In genomic region chr4:42396361-42397255, GRCh38 we compare ENCODE assay signal across 8 cellular contexts. TPM values are rescaled to one million over a fixed set of nuclear protein-coding genes. Genes with fewer than 3 reads are reported as not detected.
A peak's percentile ranks its signal among the peaks of the same experiment; 100 is the strongest.
DNase-seq lines count a peak whose midpoint lies in the region; ATAC-seq and TF ChIP-seq lines count a peak whose summit lies in the region.

No MANE protein-coding gene starts in this region.

- H3K4me1 ChIP-seq in BE2C (peaks cover 12% of the 10 kb centered on the region), GM23338 (ENCODE audit: insufficient read depth) (peaks cover 39% of the 10 kb centered on the region), muscle layer of colon (ENCODE audit: insufficient read depth, low read length) (peaks cover 7% of the 10 kb centered on the region)

- no peaks in the 10 kb centered on the region for H3K9me3 ChIP-seq in BE2C
- no peaks in the 10 kb centered on the region for H3K9me3 ChIP-seq in muscle layer of colon (ENCODE audit: low read length)

- peak overlapping the region; percentile 88 for H3K4me2 ChIP-seq in GM23338

- TF ChIP-seq CTCF in BE2C (IDR thresholded peaks at IDR 0.05; ENCODE audit: low read depth, low read length) = no peak
- TF ChIP-seq CTCF in GM23338 (conservative IDR thresholded peaks at IDR 0.05; ENCODE audit: low read depth in 2 of 2) = no peak
- no peak for TF ChIP-seq CTCF in brain (conservative IDR thresholded peaks at IDR 0.05)
- TF ChIP-seq CTCF in GM13977 (IDR thresholded peaks at IDR 0.05; ENCODE audit: extremely low read depth, insufficient read depth, missing control alignments) = no peak

- peak overlapping the region; percentile 87 for H3K4me3 Mint-ChIP-seq in GM23338
- peak overlapping the region; percentile 71 to 88 (median 82) for H3K4me3 Mint-ChIP-seq in brain

- H3K27ac ChIP-seq in GM23338 (ENCODE audit: low read depth) (no peak overlapping the region), muscle layer of colon (ENCODE audit: low read depth, low read length) (no peak overlapping the region)

- H3K4me1 Mint-ChIP-seq in GM23338 (peaks cover 59% of the 10 kb centered on the region), brain (peaks cover 41% of the 10 kb centered on the region)

- DNase-seq in BE2C (no peak), GM23338 (ENCODE audit: low spot score) (peak; percentile 46), GM13977 (ENCODE audit: low spot score) (no peak), NCI-H69 (lab: John Stamatoyannopoulos, UW) (no peak), D341Med (ENCODE audit: low spot score) (no peak), NCI-H1694 treated with DMSO at 0.1 percent for 48 hours (lab: John Stamatoyannopoulos, UW) (no peak)

- peaks cover 6% of the 10 kb centered on the region; the same call in 2 of the 3 replicates for H3K9me3 Mint-ChIP-seq in GM23338
- peaks cover 0 to 4% (median 0%) of the 10 kb centered on the region in 5 experiments for H3K9me3 Mint-ChIP-seq in brain

- H3K36me3 Mint-ChIP-seq in GM23338 (ENCODE audit: low read depth) = peaks cover 8% of the 10 kb centered on the region
- no peaks in the 10 kb centered on the region for H3K36me3 Mint-ChIP-seq in brain

- ATAC-seq in GM23338 = no peak

- H3K27me3 ChIP-seq in BE2C (no peaks in the 10 kb centered on the region), GM23338 (ENCODE audit: insufficient read depth) (peaks cover 72% of the 10 kb centered on the region), muscle layer of colon (ENCODE audit: control insufficient read depth in 1 of 2, insufficient read depth in 2 of 2, low read length in 2 of 2) (peaks cover 11 to 28% of the 10 kb centered on the region in 2 donors)

- no peaks in the 10 kb centered on the region for H3K36me3 ChIP-seq in BE2C
- no peaks in the 10 kb centered on the region for H3K36me3 ChIP-seq in GM23338 (ENCODE audit: insufficient read depth)
- no peaks in the 10 kb centered on the region for H3K36me3 ChIP-seq in muscle layer of colon (ENCODE audit: insufficient read depth, low read length)

- peaks cover 22% of the 10 kb centered on the region for H3F3A ChIP-seq in GM23338 (replicated peaks; ENCODE audit: low read depth)

- in situ Hi-C loops in GM13977 (cut with MboI; ENCODE audit: low pct_unique_long_range_greater_than_20kb, low sequenced_read_pairs, unreplicated experiment) = no loop called here

- H3K27ac Mint-ChIP-seq in GM23338 (no peak overlapping the region), brain (no peak overlapping the region)

- H3K9me2 ChIP-seq in GM23338 (ENCODE audit: insufficient read depth) = no peaks in the 10 kb centered on the region

- H3K4me3 ChIP-seq in BE2C (ENCODE audit: low read depth, low read length) = peak overlapping the region; percentile 78
- H3K4me3 ChIP-seq in GM23338 = peak overlapping the region; percentile 64
- peak overlapping the region; percentile 45 to 54 for H3K4me3 ChIP-seq in muscle layer of colon (ENCODE audit: low read depth in 1 of 2, low read length in 2 of 2)

- no peak overlapping the region for H3K9ac ChIP-seq in muscle layer of colon (ENCODE audit: low read length)

- H4K20me1 ChIP-seq in GM23338 (replicated peaks; ENCODE audit: insufficient read depth) = no peaks in the 10 kb centered on the region

- H2AFZ ChIP-seq in GM23338 = peak overlapping the region; percentile 85

- H3K27me3 Mint-ChIP-seq in GM23338 (ENCODE audit: insufficient read depth, low read depth, poor library complexity) = peaks cover 70% of the 10 kb centered on the region
- H3K27me3 Mint-ChIP-seq in brain = peaks cover 87% of the 10 kb centered on the region

- H3K79me2 ChIP-seq in GM23338 (replicated peaks; ENCODE audit: insufficient read depth) = no peaks in the 10 kb centered on the region

TF ChIP-seq in GM23338, 12 proteins besides CTCF, POLR2A, EP300 and RAD21:
- TF ChIP-seq ZNF331 (CRISPR knock-in tag; IDR thresholded peaks at IDR 0.05; ENCODE audit: low read depth) (no peak), EZH2 (IDR thresholded peaks at IDR 0.05; ENCODE audit: low read depth, unreplicated experiment) (peak; percentile 66), CREB1 (CRISPR knock-in tag; IDR thresholded peaks at IDR 0.05; ENCODE audit: low read depth) (no peak)
TF ChIP-seq in GM23338: peak in this region for 1.

RNA-seq across cellular contexts. Expression of gene SHISA3, which starts 0.7 kb away (rescaled TPM):
- polyA plus RNA-seq in BE2C (2012; ENCODE audit: insufficient read depth, insufficient read length, low read depth) = 3.8 TPM
- total RNA-seq in GM23338 (2014; rRNA removed; shearing (Covaris generic)) = 4.4 and 6.6 TPM in 2 replicates
- polyA plus RNA-seq in GM23338 (2016; fragmentation: Nextera tagmentation; extraction: Ambion mirVana) (3.5 and 5.0 TPM in 2 replicates), brain (ENCODE audit: insufficient read depth, low read depth, low replicate concordance) (0.37 TPM)
